17 cellular contexts compared by ENCODE assay signal in the genomic region with DNA sequence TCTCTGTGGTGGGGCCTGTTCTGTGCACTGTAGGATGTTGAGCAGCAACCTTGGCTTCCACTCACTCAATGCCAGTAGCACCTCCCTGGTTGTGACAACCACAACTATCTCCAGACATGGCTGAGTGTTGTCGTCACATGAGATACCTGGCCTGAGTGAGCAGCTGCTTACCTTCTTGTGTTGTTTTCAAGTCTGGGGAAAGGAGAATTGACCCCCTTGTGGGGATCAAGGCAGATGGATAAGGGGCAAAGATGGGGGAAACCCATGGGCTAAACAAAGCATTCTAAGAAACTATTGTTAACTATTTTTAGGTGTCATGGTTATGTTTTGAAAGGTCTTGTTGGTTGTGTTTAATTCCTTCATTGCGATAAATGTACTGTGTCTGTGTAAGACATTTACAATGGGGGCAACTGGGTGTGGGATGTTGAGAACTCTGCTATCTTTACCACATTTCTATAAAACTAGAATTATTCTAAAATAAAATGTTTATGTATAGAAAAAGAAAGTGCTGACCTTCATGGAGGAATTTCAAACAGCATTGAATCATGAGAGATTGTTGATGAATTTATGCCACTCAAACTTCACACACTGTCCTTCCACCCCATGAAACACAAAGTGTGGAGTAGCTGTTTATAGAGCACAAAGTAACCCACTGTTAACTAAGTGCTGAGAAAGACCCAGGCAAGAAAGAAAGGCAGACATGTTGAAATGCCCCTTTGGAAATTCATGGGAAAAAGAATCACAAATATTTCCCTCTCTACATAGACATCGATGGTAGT. TPM values are rescaled to one million over a fixed set of nuclear protein-coding genes. Genes with fewer than 3 reads are reported as not detected.
DNase-seq lines count a peak whose midpoint lies in the region; ATAC-seq and TF ChIP-seq lines count a peak whose summit lies in the region.
"Had no signal": no experiment of that assay in that cellular context is flagged by ENCODE, and none has a peak within 500 bp of the region (broad histone marks: within the 10 kb centered on the region; RNA-seq: fewer than 3 reads in every experiment).

No MANE protein-coding gene starts in this region.

- DNase-seq in RWPE2 (ENCODE audit: low spot score) (no peak), superior temporal gyrus (ENCODE audit: extremely low spot score) (peak; percentile 3), A172 (ENCODE audit: low spot score) (no peak)
- DNase-seq in stimulated activated CD4-positive, alpha-beta T cell treated with anti-CD3 and anti-CD28 coated beads, Interleukin-12 subunit alpha, Interleukin-12 subunit beta, amount 100 ng/mL, for 4 hours: no peak
- no peak for DNase-seq in activated naive CD4-positive, alpha-beta T cell treated with anti-CD3 and anti-CD28 coated beads, Interleukin-2, amount 50 U/mL, for 16 hours
- DNase-seq: CD8-positive, alpha-beta T cell; NCI-H1694; NCI-H2171; Right ventricle myocardium superior; SW 1271 had no signal

- H3K9ac ChIP-seq in HUES48 (ENCODE audit: low read depth, low read length) (no peak overlapping the region), iPS-20b (ENCODE audit: low read depth, low read length) (peak overlapping the region; percentile 25; the same call in 1 of the 2 replicates)
- H3K9ac ChIP-seq: BLaER1 treated with 17β-estradiol and CSF1 and Interleukin-3, amounts not matched to agents 10 nM and 100 nM; KMS-11 had no signal

- no peak for ATAC-seq in RWPE2 (ENCODE audit: low read depth)
- ATAC-seq: CD8-positive, alpha-beta T cell had no signal

- H3K27ac ChIP-seq in HUES48 (ENCODE audit: low read depth, low read length) (peak overlapping the region; percentile 59), RWPE2 (ENCODE audit: poor library complexity, severe bottlenecking) (peak overlapping the region; percentile 63), iPS-20b (ENCODE audit: low read length) (no peak overlapping the region)
- H3K27ac ChIP-seq: BLaER1 treated with 17β-estradiol and CSF1 and Interleukin-3, amounts not matched to agents 10 nM and 100 nM; KMS-11; SK-N-MC had no signal

- H3K4me3 ChIP-seq in HUES48 (ENCODE audit: low read depth, low read length): no peak overlapping the region
- no peak overlapping the region for H3K4me3 ChIP-seq in RWPE2 (ENCODE audit: severe bottlenecking)
- H3K4me3 ChIP-seq in iPS-20b (ENCODE audit: low read length): no peak overlapping the region
- H3K4me3 ChIP-seq: BLaER1 treated with 17β-estradiol and CSF1 and Interleukin-3, amounts not matched to agents 10 nM and 100 nM; SK-N-MC had no signal

- H3K9me3 ChIP-seq in HUES48 (ENCODE audit: control insufficient read depth, insufficient read depth, low read length) (no peaks in the 10 kb centered on the region), RWPE2 (ENCODE audit: severe bottlenecking) (no peaks in the 10 kb centered on the region), iPS-20b (ENCODE audit: insufficient read depth, low read depth, low read length) (peaks cover 6% of the 10 kb centered on the region)

- H3K36me3 ChIP-seq in HUES48 (ENCODE audit: control insufficient read depth, insufficient read depth, low read length) (no peaks in the 10 kb centered on the region), RWPE2 (ENCODE audit: low read depth) (no peaks in the 10 kb centered on the region), iPS-20b (ENCODE audit: insufficient read depth, low read depth, low read length) (no peaks in the 10 kb centered on the region)
- H3K36me3 ChIP-seq: BLaER1 treated with 17β-estradiol and CSF1 and Interleukin-3, amounts not matched to agents 10 nM and 100 nM had no signal

- H3K4me1 ChIP-seq in HUES48 (ENCODE audit: control insufficient read depth, insufficient read depth, low read length) (peaks cover 48% of the 10 kb centered on the region), RWPE2 (ENCODE audit: insufficient read depth, poor library complexity, severe bottlenecking) (peaks cover 38% of the 10 kb centered on the region), iPS-20b (ENCODE audit: insufficient read depth, low read length) (peaks cover 35% of the 10 kb centered on the region)
- H3K4me1 ChIP-seq: BLaER1 treated with 17β-estradiol and CSF1 and Interleukin-3, amounts not matched to agents 10 nM and 100 nM had no signal

- H3K27me3 ChIP-seq in HUES48 (ENCODE audit: control insufficient read depth, insufficient read depth, low read length) (peaks cover 3% of the 10 kb centered on the region), RWPE2 (ENCODE audit: insufficient read depth, poor library complexity, severe bottlenecking) (no peaks in the 10 kb centered on the region), iPS-20b (ENCODE audit: insufficient read depth, low read length) (no peaks in the 10 kb centered on the region)
- H3K27me3 ChIP-seq: BLaER1 treated with 17β-estradiol and CSF1 and Interleukin-3, amounts not matched to agents 10 nM and 100 nM had no signal

- TF ChIP-seq CTCF in RWPE2 (IDR thresholded peaks at IDR 0.05; ENCODE audit: poor library complexity, severe bottlenecking): no peak

RNA-seq across cellular contexts. Expression of a gene that starts 48.4 kb away (rescaled TPM):
- total RNA-seq in A172 (2014; rRNA removed; shearing (Covaris generic)): not detected in 2 replicates
- total RNA-seq: CD8-positive, alpha-beta T cell; Daoy; OCI-LY7; Right ventricle myocardium superior had no signal
